In genomic region chr2:196220671-196221070, GRCh38 we compare ENCODE assay signal across 21 cellular contexts. TPM values are rescaled to one million over a fixed set of nuclear protein-coding genes. Genes with fewer than 3 reads are reported as not detected.
DNase-seq lines count a peak whose midpoint lies in the region; ATAC-seq and TF ChIP-seq lines count a peak whose summit lies in the region.
"Had no signal": no experiment of that assay in that cellular context is flagged by ENCODE, and none has a peak within 500 bp of the region (broad histone marks: within the 10 kb centered on the region; RNA-seq: fewer than 3 reads in every experiment).

No MANE protein-coding gene starts in this region.

- no peaks in the 10 kb centered on the region for H3K27me3 Mint-ChIP-seq in activated T-cell treated with anti-CD3 and anti-CD28 coated beads, Interleukin-2, amount 50 U/mL, for 72 hours (ENCODE audit: low read depth)
- H3K27me3 Mint-ChIP-seq in activated naive CD8-positive, alpha-beta T cell treated with anti-CD3 and anti-CD28 coated beads, Interleukin-2, amount 10 ng/mL, durations not matched to agents 7 days and 5 days: no peaks in the 10 kb centered on the region

- H3K4me1 ChIP-seq in mucosa of descending colon (ENCODE audit: low read depth): no peaks in the 10 kb centered on the region
- H3K4me1 ChIP-seq: left ventricle myocardium inferior, uterus had no signal

- no peak for DNase-seq in activated T-cell treated with anti-CD3 and anti-CD28 coated beads, Interleukin-2, amount 50 U/mL, for 72 hours
- DNase-seq in activated T-cell treated with anti-CD3 and anti-CD28 coated beads for 4 hours (no peak), NCI-H345 (lab: John Stamatoyannopoulos, UW) (peak; percentile 22), mucosa of descending colon (no peak), posterior cingulate gyrus (no peak), SHP77 (lab: John Stamatoyannopoulos, UW) (no peak)
- DNase-seq in activated naive CD8-positive, alpha-beta T cell treated with anti-CD3 and anti-CD28 coated beads, Interleukin-2, amount 10 ng/mL, durations not matched to agents 7 days and 5 days: no peak
- DNase-seq in stimulated activated naive CD8-positive, alpha-beta T cell treated with anti-CD3 and anti-CD28 coated beads, Interleukin-15, Interleukin-2, amounts not matched to agents 100 U/mL and 50 U/mL, for 24 hours: no peak
- DNase-seq: ACHN, activated gamma-delta T cell, dorsolateral prefrontal cortex, immature natural killer cell, left ventricle myocardium inferior, NCI-H1092 treated with DMSO at 0.1 percent for 48 hours, NCI-H2029, NCI-H524, uterus had no signal

- peak; percentile 61 for ATAC-seq in activated T-cell treated with anti-CD3 and anti-CD28 coated beads, Interleukin-2, amount 50 U/mL, for 72 hours (replicated peaks in 1 of 2)
- ATAC-seq in activated naive CD8-positive, alpha-beta T cell treated with anti-CD3 and anti-CD28 coated beads, Interleukin-2, amount 10 ng/mL, durations not matched to agents 7 days and 5 days (ENCODE audit: low read depth): peak; percentile 88
- ATAC-seq in stimulated activated naive CD8-positive, alpha-beta T cell treated with anti-CD3 and anti-CD28 coated beads, Interleukin-15, Interleukin-2, amounts not matched to agents 100 U/mL and 50 U/mL, for 24 hours: peak; percentile 53
- no peak for ATAC-seq in mucosa of descending colon
- ATAC-seq: sciatic nerve had no signal

- H3K36me3 Mint-ChIP-seq in activated T-cell treated with anti-CD3 and anti-CD28 coated beads, Interleukin-2, amount 50 U/mL, for 72 hours (ENCODE audit: insufficient read depth in 2 of 2): peaks cover 4 to 26% of the 10 kb centered on the region in 2 donors
- H3K36me3 Mint-ChIP-seq in activated naive CD8-positive, alpha-beta T cell treated with anti-CD3 and anti-CD28 coated beads, Interleukin-2, amount 10 ng/mL, durations not matched to agents 7 days and 5 days: peaks cover 30% of the 10 kb centered on the region
- H3K36me3 Mint-ChIP-seq: immature natural killer cell had no signal

- peak overlapping the region; percentile 25 for H3K27ac Mint-ChIP-seq in activated T-cell treated with anti-CD3 and anti-CD28 coated beads, Interleukin-2, amount 50 U/mL, for 72 hours
- H3K27ac Mint-ChIP-seq in activated naive CD8-positive, alpha-beta T cell treated with anti-CD3 and anti-CD28 coated beads, Interleukin-2, amount 10 ng/mL, durations not matched to agents 7 days and 5 days: peak overlapping the region; percentile 1
- H3K27ac Mint-ChIP-seq: immature natural killer cell, mesothelial cell of epicardium had no signal

- H3K9me3 ChIP-seq in mucosa of descending colon: no peaks in the 10 kb centered on the region
- H3K9me3 ChIP-seq: left ventricle myocardium inferior, uterus had no signal

- POLR2A ChIA-PET in activated naive CD8-positive, alpha-beta T cell treated with anti-CD3 and anti-CD28 coated beads, Interleukin-2, amount 10 ng/mL, durations not matched to agents 7 days and 5 days (lab: Charles Lee): interaction anchor here (1.2 to 3.8 kb wide), 12 partner anchors 9 to 56 kb away, joined by 3 to 26 read pairs (median 8); partner anchors contain the start of gene STK17B

- no peak overlapping the region for H3K4me3 ChIP-seq in mucosa of descending colon
- H3K4me3 ChIP-seq: BLaER1 treated with 17β-estradiol and CSF1 and Interleukin-3, amounts not matched to agents 10 nM and 100 nM; dorsolateral prefrontal cortex; left ventricle myocardium inferior; uterus had no signal

- peaks cover 78% of the 10 kb centered on the region for H3K4me1 Mint-ChIP-seq in activated T-cell treated with anti-CD3 and anti-CD28 coated beads, Interleukin-2, amount 50 U/mL, for 72 hours (ENCODE audit: low read depth)
- peaks cover 51% of the 10 kb centered on the region for H3K4me1 Mint-ChIP-seq in activated naive CD8-positive, alpha-beta T cell treated with anti-CD3 and anti-CD28 coated beads, Interleukin-2, amount 10 ng/mL, durations not matched to agents 7 days and 5 days
- H3K4me1 Mint-ChIP-seq: mesothelial cell of epicardium, neural crest cell had no signal

- no peak for TF ChIP-seq CTCF in mucosa of descending colon (IDR thresholded peaks at IDR 0.05)

- intact Hi-C loops in mucosa of descending colon (cut with DNase I, micrococcal nuclease): no loop called here
- intact Hi-C loops in posterior cingulate gyrus (cut with DNase I): no loop called here

- no peaks in the 10 kb centered on the region for H3K36me3 ChIP-seq in mucosa of descending colon (ENCODE audit: low read depth)
- H3K36me3 ChIP-seq: uterus had no signal

- H3K4me3 Mint-ChIP-seq in activated T-cell treated with anti-CD3 and anti-CD28 coated beads, Interleukin-2, amount 50 U/mL, for 72 hours: peak overlapping the region; percentile 48 to 55
- H3K4me3 Mint-ChIP-seq in activated naive CD8-positive, alpha-beta T cell treated with anti-CD3 and anti-CD28 coated beads, Interleukin-2, amount 10 ng/mL, durations not matched to agents 7 days and 5 days: peak overlapping the region; percentile 6
- H3K4me3 Mint-ChIP-seq: immature natural killer cell, mesothelial cell of epicardium, neural crest cell had no signal

- H3K9me3 Mint-ChIP-seq in activated T-cell treated with anti-CD3 and anti-CD28 coated beads, Interleukin-2, amount 50 U/mL, for 72 hours: peaks cover 3 to 4% of the 10 kb centered on the region in 2 donors
- peaks cover 4% of the 10 kb centered on the region for H3K9me3 Mint-ChIP-seq in activated naive CD8-positive, alpha-beta T cell treated with anti-CD3 and anti-CD28 coated beads, Interleukin-2, amount 10 ng/mL, durations not matched to agents 7 days and 5 days
- H3K9me3 Mint-ChIP-seq: immature natural killer cell, neural crest cell had no signal

RNA-seq across cellular contexts. Expression of gene STK17B, which starts 49.3 kb away (rescaled TPM):
- 100 to 1,000 TPM; 279 to 280 TPM for total RNA-seq in activated T-cell treated with anti-CD3 and anti-CD28 coated beads, Interleukin-2, amount 50 U/mL, for 72 hours
- total RNA-seq in activated naive CD8-positive, alpha-beta T cell treated with anti-CD3 and anti-CD28 coated beads, Interleukin-2, amount 10 ng/mL, durations not matched to agents 7 days and 5 days: 100 to 1,000 TPM; 476 to 483 TPM
- 10 to 100 TPM; 30.3 to 55.7 (median 55.1) TPM for total RNA-seq in mucosa of descending colon

Comparison
In these comparisons a context has a peak if more than half of its experiments do, and no peak if none do; other contexts are left out.
1. RNA of gene STK17B, which starts 49.3 kb away (total RNA-seq): 476 to 483 TPM in activated naive CD8-positive, alpha-beta T cell treated with anti-CD3 and anti-CD28 coated beads, Interleukin-2, amount 10 ng/mL, durations not matched to agents 7 days and 5 days and 279 to 280 TPM in activated T-cell treated with anti-CD3 and anti-CD28 coated beads, Interleukin-2, amount 50 U/mL, for 72 hours; 30.3 to 55.7 TPM in mucosa of descending colon; every median in the first group is over 4 times any median in the second.